In the genomic region with DNA sequence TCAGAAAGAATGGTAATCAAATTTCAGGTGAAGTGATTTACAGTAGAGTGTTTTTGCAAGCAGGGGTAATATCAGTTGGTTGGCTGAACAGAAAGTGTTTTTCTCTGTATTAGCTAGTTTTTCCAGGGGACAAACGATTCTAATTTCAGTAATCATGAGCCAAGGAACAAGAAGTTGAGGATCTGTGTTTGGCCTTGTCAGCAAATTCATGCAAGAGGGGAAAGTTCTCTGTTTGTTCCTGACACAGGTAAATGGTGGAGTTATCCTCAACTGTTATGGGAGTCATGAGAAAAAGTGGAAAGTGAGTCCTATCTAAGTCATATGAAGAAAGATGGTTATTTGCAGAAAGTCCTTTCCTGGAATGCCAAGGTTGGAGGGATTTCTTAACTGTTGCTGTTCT, we compare ENCODE assay signal across 3 cellular contexts.
TF ChIP-seq lines count a peak whose summit lies in the region.

No MANE protein-coding gene starts in this region.

TF ChIP-seq in A549, 52 proteins besides CTCF, POLR2A, EP300 and RAD21:
- TF ChIP-seq EHF (CRISPR knock-in tag; IDR thresholded peaks at IDR 0.05), result no peak
- TF ChIP-seq MAFK (IDR thresholded peaks at IDR 0.05; ENCODE audit: partially characterized antibody), result peak; percentile 75
- TF ChIP-seq, protein P1, sequence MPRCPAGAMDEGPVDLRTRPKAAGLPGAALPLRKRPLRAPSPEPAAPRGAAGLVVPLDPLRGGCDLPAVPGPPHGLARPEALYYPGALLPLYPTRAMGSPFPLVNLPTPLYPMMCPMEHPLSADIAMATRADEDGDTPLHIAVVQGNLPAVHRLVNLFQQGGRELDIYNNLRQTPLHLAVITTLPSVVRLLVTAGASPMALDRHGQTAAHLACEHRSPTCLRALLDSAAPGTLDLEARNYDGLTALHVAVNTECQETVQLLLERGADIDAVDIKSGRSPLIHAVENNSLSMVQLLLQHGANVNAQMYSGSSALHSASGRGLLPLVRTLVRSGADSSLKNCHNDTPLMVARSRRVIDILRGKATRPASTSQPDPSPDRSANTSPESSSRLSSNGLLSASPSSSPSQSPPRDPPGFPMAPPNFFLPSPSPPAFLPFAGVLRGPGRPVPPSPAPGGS (IDR thresholded peaks at IDR 0.05), result no peak

TF ChIP-seq in GM23338, 12 proteins besides CTCF, POLR2A, EP300 and RAD21 (continues in another document):
- no peak for TF ChIP-seq JUNB (IDR thresholded peaks at IDR 0.05; ENCODE audit: unreplicated experiment)
- no peak for TF ChIP-seq ZNF462 (CRISPR knock-in tag; IDR thresholded peaks at IDR 0.05)
- no peak for TF ChIP-seq EZH2 (IDR thresholded peaks at IDR 0.05; ENCODE audit: low read depth, unreplicated experiment)
- no peak for TF ChIP-seq POLR2AphosphoS5 (IDR thresholded peaks at IDR 0.05; ENCODE audit: low read depth)
- no peak for TF ChIP-seq NANOG (IDR thresholded peaks at IDR 0.05; ENCODE audit: borderline replicate concordance)
- no peak for TF ChIP-seq EZH2phosphoT487 (IDR thresholded peaks at IDR 0.05; ENCODE audit: unreplicated experiment)
- TF ChIP-seq, protein P2, sequence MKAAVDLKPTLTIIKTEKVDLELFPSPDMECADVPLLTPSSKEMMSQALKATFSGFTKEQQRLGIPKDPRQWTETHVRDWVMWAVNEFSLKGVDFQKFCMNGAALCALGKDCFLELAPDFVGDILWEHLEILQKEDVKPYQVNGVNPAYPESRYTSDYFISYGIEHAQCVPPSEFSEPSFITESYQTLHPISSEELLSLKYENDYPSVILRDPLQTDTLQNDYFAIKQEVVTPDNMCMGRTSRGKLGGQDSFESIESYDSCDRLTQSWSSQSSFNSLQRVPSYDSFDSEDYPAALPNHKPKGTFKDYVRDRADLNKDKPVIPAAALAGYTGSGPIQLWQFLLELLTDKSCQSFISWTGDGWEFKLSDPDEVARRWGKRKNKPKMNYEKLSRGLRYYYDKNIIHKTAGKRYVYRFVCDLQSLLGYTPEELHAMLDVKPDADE (IDR thresholded peaks at IDR 0.05), result no peak
- no peak for TF ChIP-seq ZNF114 (CRISPR knock-in tag; IDR thresholded peaks at IDR 0.05)
- no peak for TF ChIP-seq CREB1 (CRISPR knock-in tag; IDR thresholded peaks at IDR 0.05; ENCODE audit: low read depth)
- no peak for TF ChIP-seq ZNF331 (CRISPR knock-in tag; IDR thresholded peaks at IDR 0.05; ENCODE audit: low read depth)
- TF ChIP-seq STAT1 (IDR thresholded peaks at IDR 0.05; ENCODE audit: unreplicated experiment), result no peak

TF ChIP-seq in H1, 55 proteins besides CTCF, POLR2A, EP300 and RAD21:
- TF ChIP-seq MAFK (IDR thresholded peaks at IDR 0.05; ENCODE audit: low read depth, low read length) (peak; percentile 23; the same call in 1 of the 2 replicates), E2F6 (IDR thresholded peaks at IDR 0.05) (no peak)
